18 cellular contexts compared by ENCODE assay signal in genomic region chr11:33712436-33712835, GRCh38. TPM values are rescaled to one million over a fixed set of nuclear protein-coding genes. Genes with fewer than 3 reads are reported as not detected.
DNase-seq lines count a peak whose midpoint lies in the region; ATAC-seq and TF ChIP-seq lines count a peak whose summit lies in the region.
"Had no signal": no experiment of that assay in that cellular context is flagged by ENCODE, and none has a peak within 500 bp of the region (broad histone marks: within the 10 kb centered on the region; RNA-seq: fewer than 3 reads in every experiment).

No MANE protein-coding gene starts in this region.

- H3K9me3 Mint-ChIP-seq in WTC11, result no peaks in the 10 kb centered on the region
- H3K9me3 Mint-ChIP-seq: CD4-positive, alpha-beta T cell; HFFc6; IgD-negative memory B cell had no signal

- DNase-seq in GM23248 (no peak), NCI-H2171 (lab: John Stamatoyannopoulos, UW) (peak; percentile 36), colonic mucosa (peak; percentile 6), trophoblast cell (peak; percentile 78 to 83), WTC11 (ENCODE audit: low spot score) (no peak), HPDE6-E6E7 (ENCODE audit: extremely low spot score) (no peak), uterus (no peak)
- DNase-seq: AML-193; Caco-2; CD4-positive, alpha-beta T cell; GOT3; H7; HFFc6 had no signal

- H3K27me3 ChIP-seq in GM23248 (replicated peaks; ENCODE audit: insufficient read depth) (no peaks in the 10 kb centered on the region), colonic mucosa (no peaks in the 10 kb centered on the region), trophoblast cell (ENCODE audit: insufficient read depth, low read length) (no peaks in the 10 kb centered on the region), uterus (no peaks in the 10 kb centered on the region)

- H3K4me1 ChIP-seq in GM23248 (ENCODE audit: insufficient read depth) (peaks cover 37% of the 10 kb centered on the region), colonic mucosa (peaks cover 4% of the 10 kb centered on the region), trophoblast cell (ENCODE audit: control insufficient read depth in 1 of 2, insufficient read depth in 2 of 2, low read length in 2 of 2) (peaks cover 0 to 1% of the 10 kb centered on the region in 2 experiments), uterus (no peaks in the 10 kb centered on the region)
- H3K4me1 ChIP-seq: Caco-2 had no signal

- H4K8ac ChIP-seq in trophoblast cell (ENCODE audit: low read depth, low read length), result no peak overlapping the region

- H3K27ac Mint-ChIP-seq in WTC11, result no peak overlapping the region
- H3K27ac Mint-ChIP-seq: CD4-positive, alpha-beta T cell; HFFc6; IgD-negative memory B cell had no signal

- POLR2A ChIA-PET in WTC11 (lab: Charles Lee), result no interaction called here

- H3K23ac ChIP-seq in trophoblast cell (ENCODE audit: low read length), result no peak overlapping the region

- 97 to 100% methylated on average over 3 of the region's 3 CpGs for WGBS in GM23248 (ENCODE audit: low coverage in 1 of 2, low lambda C conversion rate in 2 of 2, missing lambda C conversion rate in 2 of 2), 2 experiments
- no CpG with 5 or more reads among the region's 3 CpGs for WGBS in trophoblast cell (ENCODE audit: extremely low coverage, insufficient coverage, insufficient read length)

- H3K9me2 ChIP-seq in GM23248 (ENCODE audit: insufficient read depth), result no peaks in the 10 kb centered on the region

- no peak overlapping the region for H3K4me3 Mint-ChIP-seq in WTC11
- H3K4me3 Mint-ChIP-seq: CD4-positive, alpha-beta T cell; HFFc6; IgD-negative memory B cell had no signal

- H4K20me1 ChIP-seq in GM23248 (ENCODE audit: insufficient read depth), result no peaks in the 10 kb centered on the region

- H2BK5ac ChIP-seq in trophoblast cell (ENCODE audit: low read depth, low read length, poor library complexity), result no peak overlapping the region

- no peaks in the 10 kb centered on the region for H3K79me1 ChIP-seq in trophoblast cell (ENCODE audit: low read length)

- H3K9me3 ChIP-seq in GM23248 (ENCODE audit: low read depth), result no peaks in the 10 kb centered on the region
- H3K9me3 ChIP-seq in colonic mucosa, result no peaks in the 10 kb centered on the region
- H3K9me3 ChIP-seq in trophoblast cell (ENCODE audit: insufficient read depth, low read depth, low read length), result no peaks in the 10 kb centered on the region
- H3K9me3 ChIP-seq in uterus, result no peaks in the 10 kb centered on the region
- H3K9me3 ChIP-seq: Caco-2 had no signal

- H3K79me2 ChIP-seq in GM23248 (ENCODE audit: insufficient read depth) (peaks cover 97% of the 10 kb centered on the region), trophoblast cell (ENCODE audit: control insufficient read depth, insufficient read depth, low read length, poor library complexity) (no peaks in the 10 kb centered on the region)

- H2AK5ac ChIP-seq in trophoblast cell (ENCODE audit: low read length), result no peak overlapping the region

- H3K36me3 Mint-ChIP-seq in WTC11, result peaks cover 16% of the 10 kb centered on the region

- no peaks in the 10 kb centered on the region for H3K27me3 Mint-ChIP-seq in WTC11 (ENCODE audit: low read depth)
- H3K27me3 Mint-ChIP-seq: CD4-positive, alpha-beta T cell; IgD-negative memory B cell had no signal

- no peak overlapping the region for H3K4me3 ChIP-seq in GM23248
- H3K4me3 ChIP-seq in colonic mucosa, result no peak overlapping the region
- H3K4me3 ChIP-seq in trophoblast cell (ENCODE audit: low read depth, low read length), result no peak overlapping the region
- H3K4me3 ChIP-seq in uterus, result no peak overlapping the region

- H2BK12ac ChIP-seq in trophoblast cell (ENCODE audit: low read length), result no peak overlapping the region

- no peak overlapping the region for H3K14ac ChIP-seq in trophoblast cell (ENCODE audit: low read length)

- TF ChIP-seq CTCF in colonic mucosa (IDR thresholded peaks at IDR 0.05) (no peak), WTC11 (IDR thresholded peaks at IDR 0.05) (no peak), uterus (IDR thresholded peaks at IDR 0.05) (no peak)

- no peak overlapping the region for H4K91ac ChIP-seq in trophoblast cell (ENCODE audit: low read depth, low read length)

- H3K4ac ChIP-seq in trophoblast cell (ENCODE audit: low read depth, low read length), result no peak overlapping the region

- TF ChIP-seq POLR2A in uterus (IDR thresholded peaks at IDR 0.05), result no peak

- 0 out of 2 replicates have a peak overlapping the region, but pooled peaks have one; percentile 3 for H3K27ac ChIP-seq in GM23248
- H3K27ac ChIP-seq in colonic mucosa, result no peak overlapping the region
- no peak overlapping the region for H3K27ac ChIP-seq in trophoblast cell (ENCODE audit: low read depth, low read length)
- H3K27ac ChIP-seq in uterus, result no peak overlapping the region
- H3K27ac ChIP-seq: C4-2B, HL-60 had no signal

- in situ Hi-C loops in GM23248 (cut with MboI), result no loop called here

- H3K36me3 ChIP-seq in GM23248 (ENCODE audit: low read depth) (peaks cover 87% of the 10 kb centered on the region), colonic mucosa (peaks cover 12% of the 10 kb centered on the region), trophoblast cell (ENCODE audit: control insufficient read depth in 1 of 2, insufficient read depth in 2 of 2, low read length in 2 of 2) (peaks cover 12 to 24% of the 10 kb centered on the region in 2 experiments), uterus (no peaks in the 10 kb centered on the region)

- no peak overlapping the region for H4K12ac ChIP-seq in trophoblast cell (ENCODE audit: low read depth, low read length)

- H2AFZ ChIP-seq in GM23248, result no peak overlapping the region
- no peak overlapping the region for H2AFZ ChIP-seq in trophoblast cell (ENCODE audit: insufficient read depth, low read length, poor library complexity)

- H3K4me2 ChIP-seq in GM23248 (ENCODE audit: unreplicated experiment) (no peak overlapping the region), trophoblast cell (ENCODE audit: low read length) (no peak overlapping the region)

- H3K18ac ChIP-seq in trophoblast cell (ENCODE audit: low read length), result no peak overlapping the region

- peaks cover 83% of the 10 kb centered on the region for H3F3A ChIP-seq in GM23248 (ENCODE audit: insufficient read depth)

- CTCF ChIA-PET in WTC11 (lab: Charles Lee), result no interaction called here

- H2BK120ac ChIP-seq in trophoblast cell (ENCODE audit: insufficient read depth, low read length, poor library complexity), result no peak overlapping the region

- ATAC-seq in WTC11, result no peak
- ATAC-seq: HCT116 had no signal

- intact Hi-C loops in colonic mucosa (cut with DNase I), result no loop called here
- intact Hi-C loops in uterus (cut with DNase I; ENCODE audit: low total_unique reads), result no loop called here

- no peaks in the 10 kb centered on the region for H3K4me1 Mint-ChIP-seq in WTC11
- H3K4me1 Mint-ChIP-seq: IgD-negative memory B cell had no signal

- no peak overlapping the region for H3K9ac ChIP-seq in GM23248
- H3K9ac ChIP-seq in colonic mucosa (ENCODE audit: low read depth in 2 of 2, low read length in 2 of 2), result no peak overlapping the region
- no peak overlapping the region for H3K9ac ChIP-seq in trophoblast cell (ENCODE audit: low read length)

TF ChIP-seq in WTC11, 78 proteins besides CTCF, POLR2A, EP300 and RAD21 (continues in another document):
- TF ChIP-seq TEAD4 (CRISPR knock-in tag; IDR thresholded peaks at IDR 0.05) (no peak), CREM (CRISPR knock-in tag; IDR thresholded peaks at IDR 0.05) (no peak), FOXJ3 (CRISPR knock-in tag; IDR thresholded peaks at IDR 0.05; ENCODE audit: borderline replicate concordance) (no peak), TP53 (CRISPR knock-in tag; IDR thresholded peaks at IDR 0.05) (no peak), SMAD4 (CRISPR knock-in tag; IDR thresholded peaks at IDR 0.05) (no peak), ZNF532 (CRISPR knock-in tag; IDR thresholded peaks at IDR 0.05; ENCODE audit: borderline replicate concordance) (no peak), ZNF396 (CRISPR knock-in tag; IDR thresholded peaks at IDR 0.05; ENCODE audit: borderline replicate concordance) (no peak), SOX15 (CRISPR knock-in tag; IDR thresholded peaks at IDR 0.05) (no peak), ZNF423 (CRISPR knock-in tag; IDR thresholded peaks at IDR 0.05) (no peak)

RNA-seq across cellular contexts. Expression of gene C11orf91, which starts 11.8 kb away (rescaled TPM):
- not detected in 2 replicates for total RNA-seq in GM23248 (2014; rRNA removed; shearing (Covaris generic))
- polyA plus RNA-seq in GM23248 (2016; fragmentation: Nextera tagmentation; extraction: Ambion mirVana), result not detected in 2 replicates
- total RNA-seq in colonic mucosa (not detected), WTC11 (2021) (0.22 TPM in 1 of 3 replicates, not detected in the others), uterus (not detected)
- polyA plus RNA-seq in trophoblast cell (2013), result 0.11 and 0.12 TPM in 2 replicates
- total RNA-seq: Caco-2, H7 had no signal
- polyA plus RNA-seq: BJ, IgD-negative memory B cell had no signal

RNA-seq across cellular contexts. Expression of gene CD59, which starts 23.8 kb away (rescaled TPM):
- 1,166 and 1,314 TPM in 2 replicates for total RNA-seq in GM23248 (2014; rRNA removed; shearing (Covaris generic))
- polyA plus RNA-seq in GM23248 (2016; fragmentation: Nextera tagmentation; extraction: Ambion mirVana), result 2,015 and 2,061 TPM in 2 replicates
- total RNA-seq in colonic mucosa (100 to 1,000 TPM; 268 to 399 TPM), WTC11 (2021) (65.8 to 86.7 TPM (median 79.7 TPM) in 3 replicates), uterus (100 to 1,000 TPM; 221 to 621 (median 300) TPM)
- polyA plus RNA-seq in trophoblast cell (2013), result 205 and 208 TPM in 2 replicates

Comparison
In these comparisons a context has a peak if more than half of its experiments do, and no peak if none do; other contexts are left out.
1. DNase-seq: peak in NCI-H2171 (single experiment), colonic mucosa (single experiment) and trophoblast cell (2 of 2); none in GM23248 (single experiment), WTC11 (single experiment), HPDE6-E6E7 (single experiment) and uterus (0 of 2).